Comparison of ENCODE assay signal across 8 cellular contexts in the genomic region with DNA sequence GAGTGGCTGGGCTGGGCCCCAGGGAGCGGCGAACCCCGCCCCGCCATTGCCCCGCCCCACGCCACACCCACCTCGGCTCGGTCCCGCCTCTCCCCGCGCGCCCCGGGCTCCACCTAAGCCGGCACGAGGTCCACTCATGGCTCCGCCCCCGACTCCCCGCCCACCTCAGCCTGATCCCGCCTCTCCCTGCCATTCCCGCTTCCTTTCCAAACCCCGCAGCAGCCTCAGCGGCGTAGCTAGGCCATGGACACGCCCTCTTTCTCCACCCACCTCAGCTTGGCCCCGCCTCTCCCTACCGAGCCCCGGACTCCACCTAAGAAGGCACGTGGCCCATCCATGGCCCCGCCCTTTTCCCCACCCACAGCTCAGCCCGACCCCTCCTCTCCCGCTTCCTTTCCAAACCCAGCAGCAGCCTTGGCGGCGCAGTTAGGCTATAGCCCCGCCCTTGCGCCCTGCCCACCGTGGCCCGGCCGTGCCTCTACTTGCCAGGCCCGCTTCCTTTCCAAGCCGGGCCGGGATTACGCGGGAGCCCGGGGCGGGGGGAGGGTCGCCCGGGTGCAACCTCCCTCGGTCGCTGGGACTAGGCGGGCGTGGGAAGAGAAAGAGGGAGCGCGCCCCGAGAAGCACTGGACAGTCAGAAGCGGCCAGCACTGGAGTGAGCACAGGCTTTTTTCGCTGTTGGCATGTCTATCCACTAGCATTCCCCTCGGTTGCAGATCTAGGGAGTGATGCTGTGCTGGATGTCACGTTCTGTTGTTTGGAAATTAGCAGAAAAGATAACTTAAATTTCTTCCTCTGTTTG. TPM values are rescaled to one million over a fixed set of nuclear protein-coding genes. Genes with fewer than 3 reads are reported as not detected.
DNase-seq lines count a peak whose midpoint lies in the region; ATAC-seq and TF ChIP-seq lines count a peak whose summit lies in the region.

A gene with protein sequence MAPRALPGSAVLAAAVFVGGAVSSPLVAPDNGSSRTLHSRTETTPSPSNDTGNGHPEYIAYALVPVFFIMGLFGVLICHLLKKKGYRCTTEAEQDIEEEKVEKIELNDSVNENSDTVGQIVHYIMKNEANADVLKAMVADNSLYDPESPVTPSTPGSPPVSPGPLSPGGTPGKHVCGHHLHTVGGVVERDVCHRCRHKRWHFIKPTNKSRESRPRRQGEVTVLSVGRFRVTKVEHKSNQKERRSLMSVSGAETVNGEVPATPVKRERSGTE (minus strand): TSS at position 4 of the 802 bp plus-strand sequence. CDS start 89 bp downstream, outside the sequence.

- 0% methylated on average over 14 of the region's 58 CpGs; no CpG with 5 or more reads in 1 of the 2 experiments for WGBS in IMR-90 (ENCODE audit: extremely low coverage in 2 of 2, insufficient read length in 1 of 2), 2 experiments

- TF ChIP-seq POLR2A in IMR-90 (IDR thresholded peaks at IDR 0.05; ENCODE audit: low read depth, low read length) = no peak

- peak; percentile 98 for DNase-seq in Calu3
- peak; percentile 99 for DNase-seq in IMR-90
- peak; percentile 97 for DNase-seq in OCI-LY7 (ENCODE audit: low spot score)
- DNase-seq in activated T-cell treated with anti-CD3 and anti-CD28 coated beads for 24 hours (ENCODE audit: low read depth) = peak; percentile 100
- peak; percentile 99 for DNase-seq in endothelial cell (ENCODE audit: low spot score)
- DNase-seq in mesothelial cell of epicardium (ENCODE audit: low spot score in 2 of 2, unreplicated experiment in 2 of 2) = peak; percentile 98 to 100
- DNase-seq in stimulated activated CD8-positive, alpha-beta memory T cell treated with anti-CD3 and anti-CD28 coated beads, Interleukin-15, amount 100 ng/mL, for 4 hours (ENCODE audit: low read depth in 2 of 2) = peak; percentile 94 to 96

- H2AFZ ChIP-seq in IMR-90 (replicated peaks; ENCODE audit: low read length, poor library complexity) (peak within 1 kb of the TSS; percentile 97), OCI-LY7 (ENCODE audit: low read length) (peak within 1 kb of the TSS; percentile 95)

- H4K91ac ChIP-seq in IMR-90 (ENCODE audit: insufficient read depth, low read depth, low read length) = peak within 1 kb of the TSS; percentile 43; the same call in 1 of the 2 replicates

- H3K9me3 Mint-ChIP-seq in Calu3 (ENCODE audit: low read depth, unreplicated experiment) = no peaks in the 10 kb centered on the region
- no peaks in the 10 kb centered on the region for H3K9me3 Mint-ChIP-seq in endothelial cell (ENCODE audit: unreplicated experiment)
- H3K9me3 Mint-ChIP-seq in mesothelial cell of epicardium = no peaks in the 10 kb centered on the region

- peak within 1 kb of the TSS; percentile 86 for H3K4me3 ChIP-seq in IMR-90 (ENCODE audit: insufficient read depth, low read depth, low read length)
- H3K4me3 ChIP-seq in OCI-LY7 (ENCODE audit: low read depth, low read length, poor library complexity, severe bottlenecking) = peak within 1 kb of the TSS; percentile 78

- H2AK5ac ChIP-seq in IMR-90 (ENCODE audit: low read depth, low read length) = peak within 1 kb of the TSS; percentile 55; the same call in 1 of the 2 replicates

- H3K4me1 ChIP-seq in IMR-90 (ENCODE audit: control insufficient read depth, insufficient read depth, low read length) (peaks cover 9% of the 10 kb centered on the region), OCI-LY7 (ENCODE audit: insufficient read depth, low read length, poor library complexity, severe bottlenecking) (peaks cover 40% of the 10 kb centered on the region)

- peaks cover 12 to 24% of the 10 kb centered on the region in 2 experiments; a peak in 3 of 4 replicates for H3K79me1 ChIP-seq in IMR-90 (ENCODE audit: low read depth in 1 of 2, low read length in 2 of 2)

- H3K9me1 ChIP-seq in IMR-90 (ENCODE audit: insufficient read depth, low read length) = 0 out of 2 replicates have a peak, but pooled peaks cover 8% of the 10 kb centered on the region

- peak within 1 kb of the TSS; percentile 93 for H3K4me2 ChIP-seq in IMR-90 (ENCODE audit: low read depth, low read length)
- H3K4me2 ChIP-seq in OCI-LY7 (ENCODE audit: low read length) = peak within 1 kb of the TSS; percentile 89

- H2AK9ac ChIP-seq in IMR-90 (replicated peaks; ENCODE audit: low read depth, low read length, poor library complexity) = peak within 1 kb of the TSS; percentile 71

- peak within 1 kb of the TSS; percentile 9 for H3K18ac ChIP-seq in IMR-90 (ENCODE audit: low read depth, low read length)

- H3K4me1 Mint-ChIP-seq in Calu3 (ENCODE audit: low read depth, unreplicated experiment) (peaks cover 13% of the 10 kb centered on the region), endothelial cell (ENCODE audit: unreplicated experiment) (peaks cover 17% of the 10 kb centered on the region), mesothelial cell of epicardium (peaks cover 14% of the 10 kb centered on the region)

- no peaks in the 10 kb centered on the region for H3K27me3 Mint-ChIP-seq in Calu3 (ENCODE audit: unreplicated experiment)
- H3K27me3 Mint-ChIP-seq in endothelial cell (ENCODE audit: unreplicated experiment) = peaks cover 9% of the 10 kb centered on the region
- H3K27me3 Mint-ChIP-seq in mesothelial cell of epicardium (ENCODE audit: low read depth) = peaks cover 21% of the 10 kb centered on the region

- peak within 1 kb of the TSS; percentile 6; the same call in 1 of the 2 replicates for H4K5ac ChIP-seq in IMR-90 (ENCODE audit: low read depth, low read length)

- no peaks in the 10 kb centered on the region for H3K27me3 ChIP-seq in IMR-90 (ENCODE audit: control insufficient read depth, insufficient read depth, low read length)

- in situ Hi-C loops in IMR-90 (cut with MboI; ENCODE audit: low sequenced_read_pairs) = no loop called here

- peaks cover 39% of the 10 kb centered on the region for H3K79me2 ChIP-seq in OCI-LY7 (ENCODE audit: insufficient read depth, low read depth, low read length)

- peak within 1 kb of the TSS; percentile 69 for H2BK5ac ChIP-seq in IMR-90 (ENCODE audit: low read depth, low read length, poor library complexity, severe bottlenecking)

- peak within 1 kb of the TSS; percentile 72 for H3K4me3 Mint-ChIP-seq in Calu3 (ENCODE audit: low read depth, unreplicated experiment)
- H3K4me3 Mint-ChIP-seq in endothelial cell (ENCODE audit: unreplicated experiment) = peak within 1 kb of the TSS; percentile 92
- H3K4me3 Mint-ChIP-seq in mesothelial cell of epicardium = peak within 1 kb of the TSS; percentile 73

- CTCF ChIA-PET in Calu3 (lab: Charles Lee) (interaction anchor here (0.5 to 0.9 kb wide), 4 partner anchors 9 to 930 kb away, joined by 3 to 5 read pairs (median 4); no protein-coding TSS in a partner anchor), IMR-90 (lab: Yijun Ruan, JAX) (no interaction called here), OCI-LY7 (lab: Charles Lee; ENCODE audit: unreplicated experiment) (interaction anchor here (1.0 kb wide), 1 partner anchor 58 kb away, joined by 3 read pairs; no protein-coding TSS in a partner anchor)

- H3K36me3 ChIP-seq in IMR-90 (ENCODE audit: control insufficient read depth, insufficient read depth, low read length) = no peaks in the 10 kb centered on the region
- H3K36me3 ChIP-seq in OCI-LY7 (ENCODE audit: insufficient read depth, low read length) = no peaks in the 10 kb centered on the region

- H3K9me3 ChIP-seq in IMR-90 (ENCODE audit: control insufficient read depth, insufficient read depth, low read length) (no peaks in the 10 kb centered on the region), OCI-LY7 (ENCODE audit: low read length) (no peaks in the 10 kb centered on the region)

- H4K20me1 ChIP-seq in IMR-90 (ENCODE audit: insufficient read depth, low read length) = no peaks in the 10 kb centered on the region
- no peaks in the 10 kb centered on the region for H4K20me1 ChIP-seq in OCI-LY7 (ENCODE audit: insufficient read depth, low read length)

- H2BK120ac ChIP-seq in IMR-90 (ENCODE audit: low read depth, low read length) = peak within 1 kb of the TSS; percentile 25; the same call in 1 of the 2 replicates

- TF ChIP-seq RAD21 in IMR-90 (IDR thresholded peaks at IDR 0.05; ENCODE audit: low read length) = 0 out of 2 replicates have a peak, but pooled peaks have one; percentile 9

- H3K27ac ChIP-seq in IMR-90 (ENCODE audit: insufficient read depth, low read length) = peak within 1 kb of the TSS; percentile 72
- peak within 1 kb of the TSS; percentile 75 for H3K27ac ChIP-seq in OCI-LY7 (ENCODE audit: low read depth, low read length, poor library complexity, severe bottlenecking)

- H3K23ac ChIP-seq in IMR-90 (ENCODE audit: low read depth, low read length) = peak within 1 kb of the TSS; percentile 62; the same call in 1 of the 2 replicates

- intact Hi-C loops in Calu3 (cut with micrococcal nuclease; ENCODE audit: unreplicated experiment) = loop anchor here (5.0 kb wide), 1 partner anchor 84 kb away; no protein-coding TSS in a partner anchor
- intact Hi-C loops in IMR-90 (cut with micrococcal nuclease) = loop anchor here (1.0 to 5.0 kb wide), 3 partner anchors 38 to 116 kb away; no protein-coding TSS in a partner anchor
- intact Hi-C loops in OCI-LY7 (cut with micrococcal nuclease; ENCODE audit: unreplicated experiment) = loop anchor here (1.0 to 2.0 kb wide), 4 partner anchors 62 to 206 kb away; a partner anchor contains a TSS

- peak within 1 kb of the TSS; percentile 59; the same call in 2 of the 3 replicates for H2BK15ac ChIP-seq in IMR-90 (ENCODE audit: low read depth, low read length)

- POLR2A ChIA-PET in IMR-90 (lab: Charles Lee; ENCODE audit: unreplicated experiment) (interaction anchor here (1.0 kb wide), 1 partner anchor 9 kb away, joined by 3 read pairs; no protein-coding TSS in a partner anchor), OCI-LY7 (lab: Charles Lee) (interaction anchor here (0.5 to 1.9 kb wide), 11 partner anchors 9 to 304 kb away, joined by 3 to 7 read pairs (median 4); no protein-coding TSS in a partner anchor)

- H3K4ac ChIP-seq in IMR-90 (ENCODE audit: low read depth, low read length) = peak within 1 kb of the TSS; percentile 18

- H2BK20ac ChIP-seq in IMR-90 (ENCODE audit: low read depth, low read length) = no peak within 1 kb of the TSS

- H3K9ac ChIP-seq in IMR-90 (ENCODE audit: low read depth, low read length) = peak within 1 kb of the TSS; percentile 56

- peak within 1 kb of the TSS; percentile 61 for H3K27ac Mint-ChIP-seq in Calu3 (ENCODE audit: unreplicated experiment)
- H3K27ac Mint-ChIP-seq in endothelial cell (ENCODE audit: unreplicated experiment) = peak within 1 kb of the TSS; percentile 91
- peak within 1 kb of the TSS; percentile 66 for H3K27ac Mint-ChIP-seq in mesothelial cell of epicardium

- ATAC-seq in GM21529 (IDR thresholded peaks at IDR 0.05; ENCODE audit: unreplicated experiment) = peak; percentile 86
- peak; percentile 92 for ATAC-seq in IMR-90 (ENCODE audit: low read depth)

- TF ChIP-seq CTCF in Calu3 (IDR thresholded peaks at IDR 0.05; ENCODE audit: unreplicated experiment) (no peak), IMR-90 (conservative IDR thresholded peaks at IDR 0.05; ENCODE audit: low read depth, low read length) (no peak), OCI-LY7 (conservative IDR thresholded peaks at IDR 0.05; ENCODE audit: low read length) (no peak), endothelial cell (IDR thresholded peaks at IDR 0.05; ENCODE audit: unreplicated experiment) (no peak), mesothelial cell of epicardium (IDR thresholded peaks at IDR 0.05; ENCODE audit: unreplicated experiment) (no peak)

- peak within 1 kb of the TSS; percentile 32 to 63; a peak in 3 of 4 replicates for H4K8ac ChIP-seq in IMR-90 (ENCODE audit: low read depth in 2 of 2, low read length in 2 of 2)

- no peaks in the 10 kb centered on the region for H3K9me2 ChIP-seq in OCI-LY7 (ENCODE audit: insufficient read depth, low read length)

- peaks cover 27% of the 10 kb centered on the region for H3K36me3 Mint-ChIP-seq in Calu3 (ENCODE audit: insufficient read depth, unreplicated experiment)
- H3K36me3 Mint-ChIP-seq in endothelial cell (ENCODE audit: low read depth, unreplicated experiment) = no peaks in the 10 kb centered on the region
- no peaks in the 10 kb centered on the region for H3K36me3 Mint-ChIP-seq in mesothelial cell of epicardium

- peak within 1 kb of the TSS; percentile 51; the same call in 1 of the 2 replicates for H3K56ac ChIP-seq in IMR-90 (ENCODE audit: extremely low read depth, insufficient read depth, low read length)

- peak within 1 kb of the TSS; percentile 8 for H3K14ac ChIP-seq in IMR-90 (replicated peaks; ENCODE audit: low read depth, low read length)

- no TSS peak for BruUV-seq in Calu3 (replicated peaks; lab: Mats Ljungman, UMichigan)
- BruUV-seq in IMR-90 (replicated peaks; lab: Mats Ljungman, UMichigan) = no TSS peak
- no TSS peak for BruUV-seq in OCI-LY7 (replicated peaks; lab: Mats Ljungman, UMichigan)

- dilution Hi-C loops in IMR-90 (cut with HindIII; ENCODE audit: low sequenced_read_pairs, unreplicated experiment) = no loop called here

RNA-seq across cellular contexts. Expression of the gene that starts here (rescaled TPM):
- total RNA-seq in Calu3 (2022) = 15.4 and 18.2 TPM in 2 replicates
- total RNA-seq in IMR-90 (2012; rRNA removed) = 39.6 and 53.6 TPM in 2 replicates
- 6.8 TPM in 2 replicates for polyA plus RNA-seq in IMR-90 (2012; rRNA removed)
- polyA plus RNA-seq in IMR-90 (2012; cell fraction: cytosol; rRNA removed) = 5.6 TPM in 2 replicates
- 3.8 and 4.2 TPM in 2 replicates for polyA plus RNA-seq in IMR-90 (2012; cell fraction: nucleus; rRNA removed; ENCODE audit: low replicate concordance)
- 60.7 and 62.3 TPM in 2 replicates for total RNA-seq in OCI-LY7 (2014; rRNA removed; shearing (Covaris generic))
- 51.6 and 53.5 TPM in 2 replicates for total RNA-seq in OCI-LY7 (2022)
- total RNA-seq in endothelial cell (ENCODE audit: unreplicated experiment) = 36.6 TPM
- 11.3 to 11.7 TPM (median 11.4 TPM) in 3 replicates for total RNA-seq in mesothelial cell of epicardium

Comparison
In these comparisons a context has a peak if more than half of its experiments do, and no peak if none do; other contexts are left out.
1. Peak in every context shown above with its lines: DNase-seq, ATAC-seq, H3K4me3 ChIP-seq and H3K27ac ChIP-seq.